12 cellular contexts compared by ENCODE assay signal in genomic region chr15:44215594-44215993, GRCh38.
DNase-seq lines count a peak whose midpoint lies in the region; ATAC-seq and TF ChIP-seq lines count a peak whose summit lies in the region.
"Had no signal": no experiment of that assay in that cellular context is flagged by ENCODE, and none has a peak within 500 bp of the region (broad histone marks: within the 10 kb centered on the region; RNA-seq: fewer than 3 reads in every experiment).

No MANE protein-coding gene starts in this region.

- TF ChIP-seq CTCF in AG09319 (IDR thresholded peaks at IDR 0.05; ENCODE audit: low read depth, low read length) (no peak), coronary artery (IDR thresholded peaks at IDR 0.05) (no peak)

- no peak overlapping the region for H3K27ac ChIP-seq in coronary artery
- H3K27ac ChIP-seq: gastroesophageal sphincter had no signal

- DNase-seq in AG09319 (ENCODE audit: extremely low read depth, low read depth) (peak; percentile 45), HK-2 (ENCODE audit: unreplicated experiment) (peak; percentile 3), amniotic stem cell (lab: John Stamatoyannopoulos, UW) (peak; percentile 80), iris pigment epithelial cell (ENCODE audit: low read depth) (peak; percentile 79), NCI-H1092 treated with DMSO at 0.1 percent for 48 hours (lab: John Stamatoyannopoulos, UW) (no peak), coronary artery (ENCODE audit: low spot score) (no peak)
- DNase-seq: NCI-H524 treated with DMSO at 0.1 percent for 48 hours, right cardiac atrium, T-helper 17 cell had no signal

- no peak overlapping the region for H3K4me3 ChIP-seq in coronary artery
- H3K4me3 ChIP-seq: gastroesophageal sphincter had no signal

- ATAC-seq in HG02884 (IDR thresholded peaks at IDR 0.05; ENCODE audit: unreplicated experiment), result no peak
- ATAC-seq in GM19467 (IDR thresholded peaks at IDR 0.05; ENCODE audit: unreplicated experiment), result no peak
- ATAC-seq: gastroesophageal sphincter, right cardiac atrium, T-helper 17 cell had no signal

Comparison
In these comparisons a context has a peak if more than half of its experiments do, and no peak if none do; other contexts are left out.
1. DNase-seq: peak in AG09319 (single experiment), HK-2 (single experiment), amniotic stem cell (single experiment) and iris pigment epithelial cell (single experiment); none in NCI-H1092 treated with DMSO at 0.1 percent for 48 hours (single experiment) and coronary artery (single experiment).